In the genomic region with DNA sequence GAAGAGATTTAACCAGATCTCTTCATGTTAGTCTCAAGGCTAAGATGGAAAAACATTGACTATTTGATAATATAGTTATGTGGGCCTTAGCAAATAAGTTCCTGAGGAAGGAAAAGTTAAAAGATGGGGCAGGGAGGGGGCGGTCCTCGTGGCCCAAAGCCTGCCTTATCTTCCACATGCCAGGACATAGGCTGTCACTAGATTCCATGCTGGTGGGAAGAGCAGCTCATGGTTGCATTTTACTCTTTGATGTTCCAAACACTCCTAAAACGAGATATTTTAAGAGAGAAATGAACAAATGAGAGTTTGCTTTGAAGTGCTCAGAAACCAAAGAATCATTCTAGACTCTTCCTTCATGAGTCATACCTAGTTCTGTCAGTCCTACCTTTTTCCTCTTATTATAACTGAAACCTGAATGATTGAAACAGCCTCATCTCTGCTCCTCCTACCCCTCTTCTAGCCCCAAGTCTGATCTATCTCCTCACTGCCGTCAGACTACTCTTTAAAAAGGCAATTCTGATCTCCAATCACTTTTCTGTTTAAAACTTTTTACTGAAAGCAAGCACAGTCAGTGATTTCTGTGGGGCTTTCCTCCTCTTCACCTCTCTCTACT, we compare ENCODE assay signal across 1 cellular context.
TF ChIP-seq lines count a peak whose summit lies in the region.

No MANE protein-coding gene starts in this region.

TF ChIP-seq in HepG2, 621 proteins besides CTCF, POLR2A, EP300 and RAD21:
- TF ChIP-seq FOSL2 (CRISPR knock-in tag; IDR thresholded peaks at IDR 0.05) (peak; percentile 59), ZNF292 (CRISPR knock-in tag; IDR thresholded peaks at IDR 0.05; ENCODE audit: borderline replicate concordance, low read depth) (no peak), NCOA2 (CRISPR knock-in tag; IDR thresholded peaks at IDR 0.05) (peak; percentile 39; the same call in 1 of the 2 replicates), CREM (IDR thresholded peaks at IDR 0.05) (peak; percentile 37; the same call in 1 of the 2 replicates), CREM (CRISPR knock-in tag; IDR thresholded peaks at IDR 0.05) (no peak), ATF1 (CRISPR knock-in tag; IDR thresholded peaks at IDR 0.05) (no peak), MTA1 (CRISPR knock-in tag; IDR thresholded peaks at IDR 0.05; ENCODE audit: borderline replicate concordance) (no peak), FOXP4 (CRISPR knock-in tag; IDR thresholded peaks at IDR 0.05) (0 out of 2 replicates have a peak, but pooled peaks have one; percentile 28), NRL (CRISPR knock-in tag; IDR thresholded peaks at IDR 0.05; ENCODE audit: borderline replicate concordance) (no peak), SALL2 (CRISPR knock-in tag; IDR thresholded peaks at IDR 0.05) (no peak), ZNF234 (CRISPR knock-in tag; conservative IDR thresholded peaks at IDR 0.05) (no peak), SALL1 (CRISPR knock-in tag; IDR thresholded peaks at IDR 0.05) (0 out of 2 replicates have a peak, but pooled peaks have one; percentile 17), TCF7 (IDR thresholded peaks at IDR 0.05; ENCODE audit: low read depth) (peak; percentile 60; the same call in 1 of the 2 replicates)
- TF ChIP-seq, protein P1, sequence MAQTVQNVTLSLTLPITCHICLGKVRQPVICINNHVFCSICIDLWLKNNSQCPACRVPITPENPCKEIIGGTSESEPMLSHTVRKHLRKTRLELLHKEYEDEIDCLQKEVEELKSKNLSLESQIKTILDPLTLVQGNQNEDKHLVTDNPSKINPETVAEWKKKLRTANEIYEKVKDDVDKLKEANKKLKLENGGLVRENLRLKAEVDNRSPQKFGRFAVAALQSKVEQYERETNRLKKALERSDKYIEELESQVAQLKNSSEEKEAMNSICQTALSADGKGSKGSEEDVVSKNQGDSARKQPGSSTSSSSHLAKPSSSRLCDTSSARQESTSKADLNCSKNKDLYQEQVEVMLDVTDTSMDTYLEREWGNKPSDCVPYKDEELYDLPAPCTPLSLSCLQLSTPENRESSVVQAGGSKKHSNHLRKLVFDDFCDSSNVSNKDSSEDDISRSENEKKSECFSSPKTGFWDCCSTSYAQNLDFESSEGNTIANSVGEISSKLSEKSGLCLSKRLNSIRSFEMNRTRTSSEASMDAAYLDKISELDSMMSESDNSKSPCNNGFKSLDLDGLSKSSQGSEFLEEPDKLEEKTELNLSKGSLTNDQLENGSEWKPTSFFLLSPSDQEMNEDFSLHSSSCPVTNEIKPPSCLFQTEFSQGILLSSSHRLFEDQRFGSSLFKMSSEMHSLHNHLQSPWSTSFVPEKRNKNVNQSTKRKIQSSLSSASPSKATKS (CRISPR knock-in tag; IDR thresholded peaks at IDR 0.05) = no peak
- TF ChIP-seq, protein P2, sequence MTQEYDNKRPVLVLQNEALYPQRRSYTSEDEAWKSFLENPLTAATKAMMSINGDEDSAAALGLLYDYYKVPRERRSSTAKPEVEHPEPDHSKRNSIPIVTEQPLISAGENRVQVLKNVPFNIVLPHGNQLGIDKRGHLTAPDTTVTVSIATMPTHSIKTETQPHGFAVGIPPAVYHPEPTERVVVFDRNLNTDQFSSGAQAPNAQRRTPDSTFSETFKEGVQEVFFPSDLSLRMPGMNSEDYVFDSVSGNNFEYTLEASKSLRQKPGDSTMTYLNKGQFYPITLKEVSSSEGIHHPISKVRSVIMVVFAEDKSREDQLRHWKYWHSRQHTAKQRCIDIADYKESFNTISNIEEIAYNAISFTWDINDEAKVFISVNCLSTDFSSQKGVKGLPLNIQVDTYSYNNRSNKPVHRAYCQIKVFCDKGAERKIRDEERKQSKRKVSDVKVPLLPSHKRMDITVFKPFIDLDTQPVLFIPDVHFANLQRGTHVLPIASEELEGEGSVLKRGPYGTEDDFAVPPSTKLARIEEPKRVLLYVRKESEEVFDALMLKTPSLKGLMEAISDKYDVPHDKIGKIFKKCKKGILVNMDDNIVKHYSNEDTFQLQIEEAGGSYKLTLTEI (CRISPR knock-in tag; conservative IDR thresholded peaks at IDR 0.05) = no peak
